Comparison of ENCODE assay signal across 8 cellular contexts in genomic region chr11:67607507-67607906, GRCh38. TPM values are rescaled to one million over a fixed set of nuclear protein-coding genes. Genes with fewer than 3 reads are reported as not detected.
DNase-seq lines count a peak whose midpoint lies in the region; ATAC-seq, FAIRE-seq and TF ChIP-seq lines count a peak whose summit lies in the region.

No MANE protein-coding gene starts in this region.

- H3K4me1 ChIP-seq in right atrium auricular region: peaks cover 0 to 24% of the 10 kb centered on the region in 2 donors
- peaks cover 8 to 12% of the 10 kb centered on the region in 2 donors for H3K4me1 ChIP-seq in mucosa of rectum (ENCODE audit: control insufficient read depth in 2 of 2, insufficient read depth in 2 of 2, low read length in 2 of 2)
- no peaks in the 10 kb centered on the region for H3K4me1 ChIP-seq in aorta (ENCODE audit: control insufficient read depth in 1 of 2, insufficient read depth in 2 of 2, low read length in 2 of 2)

- FAIRE-seq in bronchial epithelial cell (lab: Jason Lieb, UNC): no peak

- H3K36me3 ChIP-seq in right atrium auricular region (peaks cover 41% of the 10 kb centered on the region), bronchial epithelial cell (ENCODE audit: control insufficient read depth, insufficient read depth, low read length) (peaks cover 24% of the 10 kb centered on the region), mucosa of rectum (ENCODE audit: control insufficient read depth in 2 of 2, insufficient read depth in 2 of 2, low read length in 2 of 2) (peaks cover 30 to 34% of the 10 kb centered on the region in 2 donors), aorta (ENCODE audit: control insufficient read depth in 1 of 2, insufficient read depth in 2 of 2, low read length in 1 of 2) (no peaks in the 10 kb centered on the region)

- intact Hi-C loops in Right ventricle myocardium inferior (cut with DNase I): loop anchor here (5.0 kb wide), 2 partner anchors 35 to 100 kb away; partner anchors contain the start of genes CDK2AP2 and PITPNM1
- intact Hi-C loops in aorta (cut with DNase I): no loop called here

- H3K9me3 ChIP-seq in right atrium auricular region (no peaks in the 10 kb centered on the region), mucosa of rectum (ENCODE audit: control insufficient read depth in 2 of 2, low read length in 2 of 2) (no peaks in the 10 kb centered on the region), aorta (ENCODE audit: control insufficient read depth, low read length) (no peaks in the 10 kb centered on the region)

- H3K4me3 ChIP-seq in right atrium auricular region (peak overlapping the region; percentile 95 to 99), bronchial epithelial cell (ENCODE audit: low read depth, low read length) (peak overlapping the region; percentile 97), mucosa of rectum (ENCODE audit: low read length in 2 of 2) (peak overlapping the region; percentile 80 to 95), aorta (ENCODE audit: low read length in 2 of 2) (peak overlapping the region; percentile 52 to 80)

- in situ Hi-C loops in G401 (cut with HindIII; ENCODE audit: low sequenced_read_pairs): no loop called here

- 45 to 51% methylated on average over 9 of the region's 9 CpGs for WGBS in aorta, 2 donors

- TF ChIP-seq CTCF in right atrium auricular region (IDR thresholded peaks at IDR 0.05): no peak
- no peak for TF ChIP-seq CTCF in bronchial epithelial cell (IDR thresholded peaks at IDR 0.05; ENCODE audit: insufficient read depth, low read length, severe bottlenecking)

- H3K27ac ChIP-seq in right atrium auricular region (peak overlapping the region; percentile 93 to 94), mucosa of rectum (ENCODE audit: low read depth in 2 of 2, low read length in 2 of 2) (no peak overlapping the region), aorta (ENCODE audit: low read depth in 1 of 2, low read length in 2 of 2) (no peak overlapping the region)

- no peak for ATAC-seq in Right ventricle myocardium inferior
- ATAC-seq in aorta (ENCODE audit: low FRiP score): no peak
- no peak for ATAC-seq in GM21723 (IDR thresholded peaks at IDR 0.05; ENCODE audit: unreplicated experiment)

- DNase-seq in right atrium auricular region (ENCODE audit: low spot score): no peak
- DNase-seq in Right ventricle myocardium inferior (ENCODE audit: missing footprints): no peak
- DNase-seq in bronchial epithelial cell (ENCODE audit: low read depth): no peak
- DNase-seq in aorta: no peak
- DNase-seq in G401 (ENCODE audit: low spot score): no peak
- no peak for DNase-seq in DMS 273 (lab: John Stamatoyannopoulos, UW; ENCODE audit: unreplicated experiment)

- H3K27me3 ChIP-seq in right atrium auricular region (no peaks in the 10 kb centered on the region), bronchial epithelial cell (ENCODE audit: control insufficient read depth, insufficient read depth, low read length) (no peaks in the 10 kb centered on the region), mucosa of rectum (ENCODE audit: control insufficient read depth in 2 of 2, insufficient read depth in 2 of 2, low read length in 2 of 2) (no peaks in the 10 kb centered on the region), aorta (ENCODE audit: control insufficient read depth in 1 of 2, insufficient read depth in 2 of 2, low read length in 1 of 2) (no peaks in the 10 kb centered on the region)

- peak overlapping the region; percentile 94 for H3K9ac ChIP-seq in mucosa of rectum (ENCODE audit: low read depth in 1 of 2, low read length in 2 of 2)

RNA-seq across cellular contexts. Expression of gene NDUFV1, which starts 0.8 kb away (rescaled TPM):
- 100 to 1,000 TPM; 424 to 522 TPM for total RNA-seq in right atrium auricular region
- total RNA-seq in Right ventricle myocardium inferior: 724 TPM
- total RNA-seq in bronchial epithelial cell: 242 and 252 TPM in 2 replicates
- 100 to 1,000 TPM; 113 to 123 TPM for total RNA-seq in aorta
- 100 to 1,000 TPM; 104 to 295 TPM for polyA plus RNA-seq in aorta
- total RNA-seq in G401 (2014; rRNA removed; shearing (Covaris generic)): 412 and 488 TPM in 2 replicates

RNA-seq across cellular contexts. Expression of gene NUDT8, which starts 22.2 kb away (rescaled TPM):
- 10 to 100 TPM; 29.8 to 78.6 TPM for total RNA-seq in right atrium auricular region
- 104 TPM for total RNA-seq in Right ventricle myocardium inferior
- total RNA-seq in bronchial epithelial cell: 14.2 and 22.3 TPM in 2 replicates
- total RNA-seq in aorta: 1 to 10 TPM; 4.6 to 6.8 TPM
- 1 to 10 TPM; 4.1 to 9.5 TPM for polyA plus RNA-seq in aorta
- 12.1 and 12.6 TPM in 2 replicates for total RNA-seq in G401 (2014; rRNA removed; shearing (Covaris generic))

RNA-seq across cellular contexts. Expression of gene GSTP1, which starts 23.9 kb away (rescaled TPM):
- total RNA-seq in right atrium auricular region (100 to 1,000 TPM; 249 to 944 TPM), Right ventricle myocardium inferior (393 TPM), bronchial epithelial cell (1,931 and 3,840 TPM in 2 replicates), aorta (100 to 1,000 TPM; 371 to 432 TPM)
- 100 to 1,000 TPM; 559 to 782 TPM for polyA plus RNA-seq in aorta
- 1,075 and 1,129 TPM in 2 replicates for total RNA-seq in G401 (2014; rRNA removed; shearing (Covaris generic))

RNA-seq across cellular contexts. Expression of gene TBX10, which starts 32.1 kb away (rescaled TPM):
- total RNA-seq in right atrium auricular region: not detected
- 0.41 TPM for total RNA-seq in Right ventricle myocardium inferior
- total RNA-seq in bronchial epithelial cell: not detected in 2 replicates
- total RNA-seq in aorta: not detected
- polyA plus RNA-seq in aorta: 1 to 10 TPM in 1 of 2 donors, under 1 TPM in 1; 0.23 to 5.4 TPM
- total RNA-seq in G401 (2014; rRNA removed; shearing (Covaris generic)): not detected in 2 replicates

RNA-seq across cellular contexts. Expression of gene ACY3, which starts 43.0 kb away (rescaled TPM):
- total RNA-seq in right atrium auricular region: not detected
- total RNA-seq in Right ventricle myocardium inferior: not detected
- total RNA-seq in bronchial epithelial cell: not detected in 2 replicates
- total RNA-seq in aorta: not detected
- 1 to 10 TPM in 1 of 2 donors, not detected in 1; 8.3 TPM for polyA plus RNA-seq in aorta
- total RNA-seq in G401 (2014; rRNA removed; shearing (Covaris generic)): not detected in 2 replicates

Comparison
In these comparisons a context has a peak if more than half of its experiments do, and no peak if none do; other contexts are left out.
1. H3K27ac ChIP-seq: peak in right atrium auricular region (2 of 2); none in mucosa of rectum (0 of 2) and aorta (0 of 2).
2. Peak in every context shown above with its lines, with median percentiles within 50 percentile points of each other: H3K4me3 ChIP-seq.